ENCODE assay signal across 1 cellular context in genomic region chr17:30450125-30451027, GRCh38.
TF ChIP-seq lines count a peak whose summit lies in the region.

No MANE protein-coding gene starts in this region.

TF ChIP-seq in HepG2, 621 proteins besides CTCF, POLR2A, EP300 and RAD21 (continued from another document and continues in another):
- TF ChIP-seq PATZ1 (CRISPR knock-in tag; IDR thresholded peaks at IDR 0.05) (peak; percentile 48; the same call in 1 of the 2 replicates), HMGA1 (CRISPR knock-in tag; conservative IDR thresholded peaks at IDR 0.05) (no peak), CCAR2 (optimal IDR thresholded peaks at IDR 0.05; ENCODE audit: low read depth, low read length) (no peak), HMGXB3 (CRISPR knock-in tag; IDR thresholded peaks at IDR 0.05; ENCODE audit: borderline replicate concordance) (peak; percentile 79), HOMEZ (CRISPR knock-in tag; IDR thresholded peaks at IDR 0.05; ENCODE audit: low read depth) (peak; percentile 91), UBTF (CRISPR knock-in tag; IDR thresholded peaks at IDR 0.05) (no peak), NRL (CRISPR knock-in tag; IDR thresholded peaks at IDR 0.05; ENCODE audit: borderline replicate concordance) (no peak), U2AF1 (optimal IDR thresholded peaks at IDR 0.05; ENCODE audit: low read depth, low read length) (no peak), SKIL (CRISPR knock-in tag; IDR thresholded peaks at IDR 0.05; ENCODE audit: borderline replicate concordance) (no peak), ZNF543 (CRISPR knock-in tag; IDR thresholded peaks at IDR 0.05) (no peak; the same call in 1 of the 2 replicates), JDP2 (CRISPR knock-in tag; IDR thresholded peaks at IDR 0.05; ENCODE audit: borderline replicate concordance) (no peak), SOX13 (IDR thresholded peaks at IDR 0.05) (no peak), SOX13 (CRISPR knock-in tag; conservative IDR thresholded peaks at IDR 0.05 in 1 of 2, IDR thresholded peaks at IDR 0.05 in 1 of 2) (peak in 1 of 2 experiments; percentile 84; a peak in 2 of 4 replicates), GATAD2A (CRISPR knock-in tag; IDR thresholded peaks at IDR 0.05) (peak; percentile 96), WIZ (CRISPR knock-in tag; IDR thresholded peaks at IDR 0.05) (no peak), ZNF737 (CRISPR knock-in tag; IDR thresholded peaks at IDR 0.05; ENCODE audit: borderline replicate concordance) (no peak), ZSCAN22 (CRISPR knock-in tag; IDR thresholded peaks at IDR 0.05) (no peak), PHF5A (CRISPR knock-in tag; IDR thresholded peaks at IDR 0.05; ENCODE audit: low read depth, unreplicated experiment) (peak; percentile 32), NFIB (CRISPR knock-in tag; IDR thresholded peaks at IDR 0.05; ENCODE audit: borderline replicate concordance) (no peak), ZNF784 (CRISPR knock-in tag; IDR thresholded peaks at IDR 0.05; ENCODE audit: borderline replicate concordance) (no peak), MTA1 (CRISPR knock-in tag; IDR thresholded peaks at IDR 0.05; ENCODE audit: borderline replicate concordance) (no peak), KLF12 (CRISPR knock-in tag; IDR thresholded peaks at IDR 0.05; ENCODE audit: borderline replicate concordance) (no peak), LBX2 (CRISPR knock-in tag; IDR thresholded peaks at IDR 0.05; ENCODE audit: borderline replicate concordance) (no peak), HDAC6 (IDR thresholded peaks at IDR 0.05; ENCODE audit: low read depth, low read length) (no peak), NR3C1 (CRISPR knock-in tag; IDR thresholded peaks at IDR 0.05) (no peak), RFX1 (IDR thresholded peaks at IDR 0.05) (no peak), PAF1 (CRISPR knock-in tag; IDR thresholded peaks at IDR 0.05) (no peak), SCMH1 (CRISPR knock-in tag; IDR thresholded peaks at IDR 0.05; ENCODE audit: borderline replicate concordance) (no peak), TBP (CRISPR knock-in tag; IDR thresholded peaks at IDR 0.05) (no peak), ZNF589 (CRISPR knock-in tag; conservative IDR thresholded peaks at IDR 0.05) (no peak), ZNF562 (CRISPR knock-in tag; IDR thresholded peaks at IDR 0.05; ENCODE audit: borderline replicate concordance) (no peak), THAP9 (CRISPR knock-in tag; IDR thresholded peaks at IDR 0.05; ENCODE audit: borderline replicate concordance) (no peak), PPARG (CRISPR knock-in tag; conservative IDR thresholded peaks at IDR 0.05) (peak; percentile 96), ZNF333 (CRISPR knock-in tag; IDR thresholded peaks at IDR 0.05; ENCODE audit: borderline replicate concordance) (no peak), NR0B2 (CRISPR knock-in tag; IDR thresholded peaks at IDR 0.05) (no peak), MYC (CRISPR knock-in tag; IDR thresholded peaks at IDR 0.05; ENCODE audit: borderline replicate concordance) (no peak), HMGXB4 (CRISPR knock-in tag; IDR thresholded peaks at IDR 0.05; ENCODE audit: borderline replicate concordance in 1 of 2, low read depth in 1 of 2) (peak in 1 of 2 experiments; percentile 66; a peak in 2 of 4 replicates), MNT (IDR thresholded peaks at IDR 0.05) (no peak), ATM (IDR thresholded peaks at IDR 0.05; ENCODE audit: borderline replicate concordance) (no peak)
